ENCODE assay signal across 10 cellular contexts in genomic region chr2:317501-318424, GRCh38. TPM values are rescaled to one million over a fixed set of nuclear protein-coding genes. Genes with fewer than 3 reads are reported as not detected.
DNase-seq lines count a peak whose midpoint lies in the region; ATAC-seq and TF ChIP-seq lines count a peak whose summit lies in the region.
"Had no signal": no experiment of that assay in that cellular context is flagged by ENCODE, and none has a peak within 500 bp of the region (broad histone marks: within the 10 kb centered on the region; RNA-seq: fewer than 3 reads in every experiment).

No MANE protein-coding gene starts in this region.

- H3K4me1 Mint-ChIP-seq in activated naive CD8-positive, alpha-beta T cell treated with anti-CD3 and anti-CD28 coated beads, Interleukin-2, amount 10 ng/mL, durations not matched to agents 7 days and 5 days = peaks cover 18% of the 10 kb centered on the region
- peaks cover 23% of the 10 kb centered on the region in 2 donors for H3K4me1 Mint-ChIP-seq in natural killer cell

- peaks cover 5% of the 10 kb centered on the region for H3K27me3 Mint-ChIP-seq in activated naive CD8-positive, alpha-beta T cell treated with anti-CD3 and anti-CD28 coated beads, Interleukin-2, amount 10 ng/mL, durations not matched to agents 7 days and 5 days
- H3K27me3 Mint-ChIP-seq in natural killer cell (ENCODE audit: low read depth in 2 of 2) = peaks cover 5 to 16% of the 10 kb centered on the region in 2 donors

- ATAC-seq in HG03469 (IDR thresholded peaks at IDR 0.05; ENCODE audit: unreplicated experiment) = peak; percentile 57
- ATAC-seq in activated naive CD8-positive, alpha-beta T cell treated with anti-CD3 and anti-CD28 coated beads, Interleukin-2, amount 10 ng/mL, durations not matched to agents 7 days and 5 days (ENCODE audit: low read depth) = peak; percentile 45
- peak; percentile 69 to 91 (median 83) for ATAC-seq in natural killer cell
- no peak for ATAC-seq in HG03025 (IDR thresholded peaks at IDR 0.05; ENCODE audit: low FRiP score, unreplicated experiment)
- no peak for ATAC-seq in gastrocnemius medialis
- ATAC-seq in GM21447 (IDR thresholded peaks at IDR 0.05; ENCODE audit: unreplicated experiment) = no peak

- intact Hi-C loops in natural killer cell (cut with micrococcal nuclease) (no loop called here), gastrocnemius medialis (cut with DNase I; ENCODE audit: low total_unique reads) (no loop called here)

- H3K36me3 ChIP-seq in gastrocnemius medialis = no peaks in the 10 kb centered on the region

- H3K4me1 ChIP-seq in gastrocnemius medialis = no peaks in the 10 kb centered on the region

- H3K4me3 ChIP-seq in gastrocnemius medialis = no peak overlapping the region

- peak; percentile 44 for DNase-seq in GM13977 (ENCODE audit: low spot score)
- DNase-seq in activated naive CD8-positive, alpha-beta T cell treated with anti-CD3 and anti-CD28 coated beads, Interleukin-2, amount 10 ng/mL, durations not matched to agents 7 days and 5 days = no peak
- DNase-seq in natural killer cell = peak; percentile 28
- no peak for DNase-seq in gastrocnemius medialis
- DNase-seq in NCI-H146 treated with DMSO at 0.1 percent for 48 hours (lab: John Stamatoyannopoulos, UW; ENCODE audit: unreplicated experiment) = no peak

- H3K27ac ChIP-seq in gastrocnemius medialis = no peak overlapping the region

- peaks cover 0 to 2% (median 0%) of the 10 kb centered on the region in 3 donors for H3K27me3 ChIP-seq in gastrocnemius medialis

- H3K9me3 Mint-ChIP-seq in activated naive CD8-positive, alpha-beta T cell treated with anti-CD3 and anti-CD28 coated beads, Interleukin-2, amount 10 ng/mL, durations not matched to agents 7 days and 5 days = peaks cover 5% of the 10 kb centered on the region
- no peaks in the 10 kb centered on the region for H3K9me3 Mint-ChIP-seq in natural killer cell

- H3K27ac Mint-ChIP-seq in activated naive CD8-positive, alpha-beta T cell treated with anti-CD3 and anti-CD28 coated beads, Interleukin-2, amount 10 ng/mL, durations not matched to agents 7 days and 5 days = no peak overlapping the region
- H3K27ac Mint-ChIP-seq in natural killer cell = peak overlapping the region; percentile 65 to 80

- H3K9me3 ChIP-seq in gastrocnemius medialis = no peaks in the 10 kb centered on the region

- TF ChIP-seq POLR2A in gastrocnemius medialis (IDR thresholded peaks at IDR 0.05) = no peak

- TF ChIP-seq CTCF in GM13977 (IDR thresholded peaks at IDR 0.05; ENCODE audit: extremely low read depth, insufficient read depth, missing control alignments) (no peak), natural killer cell (IDR thresholded peaks at IDR 0.05) (no peak), gastrocnemius medialis (IDR thresholded peaks at IDR 0.05 in 4 of 5, conservative IDR thresholded peaks at IDR 0.05 in 1 of 5) (no peak)

- H3K4me3 Mint-ChIP-seq in activated naive CD8-positive, alpha-beta T cell treated with anti-CD3 and anti-CD28 coated beads, Interleukin-2, amount 10 ng/mL, durations not matched to agents 7 days and 5 days = no peak overlapping the region
- peak overlapping the region; percentile 86 for H3K4me3 Mint-ChIP-seq in natural killer cell

- H3K36me3 Mint-ChIP-seq in activated naive CD8-positive, alpha-beta T cell treated with anti-CD3 and anti-CD28 coated beads, Interleukin-2, amount 10 ng/mL, durations not matched to agents 7 days and 5 days = no peaks in the 10 kb centered on the region
- no peaks in the 10 kb centered on the region for H3K36me3 Mint-ChIP-seq in natural killer cell

- POLR2A ChIA-PET in activated naive CD8-positive, alpha-beta T cell treated with anti-CD3 and anti-CD28 coated beads, Interleukin-2, amount 10 ng/mL, durations not matched to agents 7 days and 5 days (lab: Charles Lee) = interaction anchor here (0.6 kb wide), 1 partner anchor 142 kb away, joined by 5 read pairs; no protein-coding TSS in a partner anchor

- in situ Hi-C loops in GM13977 (cut with MboI; ENCODE audit: low pct_unique_long_range_greater_than_20kb, low sequenced_read_pairs, unreplicated experiment) (no loop called here), gastrocnemius medialis (cut with MboI; ENCODE audit: low sequenced_read_pairs in 4 of 4) (no loop called here)

RNA-seq across cellular contexts. Expression of gene ALKAL2, which starts 29.9 kb away (rescaled TPM):
- total RNA-seq in activated naive CD8-positive, alpha-beta T cell treated with anti-CD3 and anti-CD28 coated beads, Interleukin-2, amount 10 ng/mL, durations not matched to agents 7 days and 5 days = not detected
- total RNA-seq in natural killer cell (1 to 10 TPM; 1.1 to 2.0 (median 1.7) TPM), gastrocnemius medialis (not detected)
- total RNA-seq: dermis microvascular lymphatic vessel endothelial cell, pulmonary artery endothelial cell had no signal

RNA-seq across cellular contexts. Expression of gene ACP1, which starts 53.0 kb away (rescaled TPM):
- total RNA-seq in activated naive CD8-positive, alpha-beta T cell treated with anti-CD3 and anti-CD28 coated beads, Interleukin-2, amount 10 ng/mL, durations not matched to agents 7 days and 5 days = 100 to 1,000 TPM in 1 of 2 experiments, 10 to 100 TPM in 1; 88.9 to 101 TPM
- total RNA-seq in natural killer cell (100 to 1,000 TPM in 2 of 3 donors, 10 to 100 TPM in 1; 87.2 to 104 (median 102) TPM), gastrocnemius medialis (10 to 100 TPM; 69.7 to 91.3 (median 81.9) TPM)

RNA-seq across cellular contexts. Expression of gene SH3YL1, which starts 53.9 kb away (rescaled TPM):
- 10 to 100 TPM; 32.8 to 40.1 TPM for total RNA-seq in activated naive CD8-positive, alpha-beta T cell treated with anti-CD3 and anti-CD28 coated beads, Interleukin-2, amount 10 ng/mL, durations not matched to agents 7 days and 5 days
- 10 to 100 TPM; 28.3 to 42.2 (median 32.3) TPM for total RNA-seq in natural killer cell
- 10 to 100 TPM in 1 of 4 donors, 1 to 10 TPM in 3; 6.2 to 16.1 (median 8.5) TPM for total RNA-seq in gastrocnemius medialis

Comparison
In these comparisons a context has a peak if more than half of its experiments do, and no peak if none do; other contexts are left out.
1. DNase-seq: peak in GM13977 (single experiment) and natural killer cell (single experiment); none in activated naive CD8-positive, alpha-beta T cell treated with anti-CD3 and anti-CD28 coated beads, Interleukin-2, amount 10 ng/mL, durations not matched to agents 7 days and 5 days (single experiment), gastrocnemius medialis (0 of 2) and NCI-H146 treated with DMSO at 0.1 percent for 48 hours (single experiment).
2. ATAC-seq: peak in HG03469 (single experiment), activated naive CD8-positive, alpha-beta T cell treated with anti-CD3 and anti-CD28 coated beads, Interleukin-2, amount 10 ng/mL, durations not matched to agents 7 days and 5 days (single experiment) and natural killer cell (3 of 3); none in HG03025 (single experiment), gastrocnemius medialis (0 of 2) and GM21447 (single experiment).